Comparison of ENCODE assay signal across 21 cellular contexts in genomic region chr15:62665449-62665848, GRCh38.
A peak's percentile ranks its signal among the peaks of the same experiment; 100 is the strongest.
DNase-seq lines count a peak whose midpoint lies in the region; ATAC-seq, FAIRE-seq and TF ChIP-seq lines count a peak whose summit lies in the region.
"Had no signal": no experiment of that assay in that cellular context is flagged by ENCODE, and none has a peak within 500 bp of the region (broad histone marks: within the 10 kb centered on the region; RNA-seq: fewer than 3 reads in every experiment).

No MANE protein-coding gene starts in this region.

- no peaks in the 10 kb centered on the region for H3K79me2 ChIP-seq in GM23338 (replicated peaks; ENCODE audit: insufficient read depth)
- H3K79me2 ChIP-seq in astrocyte (ENCODE audit: insufficient read depth, low read length), result no peaks in the 10 kb centered on the region

- H3K4me3 ChIP-seq in GM23338, result no peak overlapping the region
- H3K4me3 ChIP-seq in astrocyte (ENCODE audit: insufficient read depth, low read depth, low read length), result no peak overlapping the region
- H3K4me3 ChIP-seq in fibroblast of the aortic adventitia (ENCODE audit: low read depth, low read length), result no peak overlapping the region

- H3K27me3 ChIP-seq in GM23338 (ENCODE audit: insufficient read depth), result no peaks in the 10 kb centered on the region
- no peaks in the 10 kb centered on the region for H3K27me3 ChIP-seq in astrocyte (ENCODE audit: insufficient read depth, low read length)

- no peaks in the 10 kb centered on the region for H3K4me1 ChIP-seq in GM23338 (ENCODE audit: insufficient read depth)
- H3K4me1 ChIP-seq in astrocyte (ENCODE audit: insufficient read depth, low read length), result peaks cover 10% of the 10 kb centered on the region
- H3K4me1 ChIP-seq: Caco-2 had no signal

- ATAC-seq in GM23338, result no peak
- ATAC-seq in sciatic nerve, result peak; percentile 85
- ATAC-seq in HG03439 (IDR thresholded peaks at IDR 0.05; ENCODE audit: unreplicated experiment), result no peak
- ATAC-seq in HG03135 (IDR thresholded peaks at IDR 0.05; ENCODE audit: unreplicated experiment), result no peak
- ATAC-seq: activated CD4-positive, CD25-positive, alpha-beta regulatory T cell treated with anti-CD3 and anti-CD28 coated beads, Interleukin-2, amount 50 U/mL, for 24 hours; activated CD8-positive, alpha-beta memory T cell treated with anti-CD3 and anti-CD28 coated beads, Interleukin-2, amount 10 ng/mL, durations not matched to agents 7 days and 5 days had no signal

- H3K4me3 Mint-ChIP-seq in GM23338, result no peak overlapping the region
- no peak overlapping the region for H3K4me3 Mint-ChIP-seq in astrocyte (ENCODE audit: unreplicated experiment)
- H3K4me3 Mint-ChIP-seq in activated CD4-positive, alpha-beta memory T cell treated with anti-CD3 and anti-CD28 coated beads, Interleukin-2, amount 10 ng/mL, durations not matched to agents 7 days and 5 days, result no peak overlapping the region
- no peak overlapping the region for H3K4me3 Mint-ChIP-seq in activated naive CD4-positive, alpha-beta T cell treated with anti-CD3 and anti-CD28 coated beads for 36 hours
- H3K4me3 Mint-ChIP-seq: activated CD8-positive, alpha-beta memory T cell treated with anti-CD3 and anti-CD28 coated beads, Interleukin-2, amount 10 ng/mL, durations not matched to agents 7 days and 5 days had no signal

- no peak for TF ChIP-seq CTCF in GM23338 (conservative IDR thresholded peaks at IDR 0.05; ENCODE audit: low read depth in 2 of 2)
- no peak for TF ChIP-seq CTCF in astrocyte (IDR thresholded peaks at IDR 0.05; ENCODE audit: insufficient read depth, low read depth, low read length)
- TF ChIP-seq CTCF in fibroblast of the aortic adventitia (IDR thresholded peaks at IDR 0.05; ENCODE audit: insufficient read depth, low read length), result no peak

- H3K27me3 Mint-ChIP-seq in GM23338 (ENCODE audit: insufficient read depth, low read depth, poor library complexity), result peaks cover 2% of the 10 kb centered on the region
- no peaks in the 10 kb centered on the region for H3K27me3 Mint-ChIP-seq in astrocyte (ENCODE audit: low read depth, unreplicated experiment)
- H3K27me3 Mint-ChIP-seq in activated CD4-positive, alpha-beta memory T cell treated with anti-CD3 and anti-CD28 coated beads, Interleukin-2, amount 10 ng/mL, durations not matched to agents 7 days and 5 days, result peaks cover 3% of the 10 kb centered on the region
- H3K27me3 Mint-ChIP-seq in activated naive CD4-positive, alpha-beta T cell treated with anti-CD3 and anti-CD28 coated beads for 36 hours (ENCODE audit: low read depth), result no peaks in the 10 kb centered on the region

- no peak overlapping the region; the same call in 1 of the 2 replicates for H3K27ac Mint-ChIP-seq in GM23338
- peak overlapping the region; percentile 28 for H3K27ac Mint-ChIP-seq in astrocyte (ENCODE audit: unreplicated experiment)
- H3K27ac Mint-ChIP-seq in activated CD4-positive, alpha-beta memory T cell treated with anti-CD3 and anti-CD28 coated beads, Interleukin-2, amount 10 ng/mL, durations not matched to agents 7 days and 5 days, result no peak overlapping the region
- H3K27ac Mint-ChIP-seq in activated naive CD4-positive, alpha-beta T cell treated with anti-CD3 and anti-CD28 coated beads for 36 hours, result no peak overlapping the region
- H3K27ac Mint-ChIP-seq: activated CD8-positive, alpha-beta memory T cell treated with anti-CD3 and anti-CD28 coated beads, Interleukin-2, amount 10 ng/mL, durations not matched to agents 7 days and 5 days had no signal

- intact Hi-C loops in sciatic nerve (cut with DNase I), result no loop called here
- intact Hi-C loops in activated naive CD4-positive, alpha-beta T cell treated with anti-CD3 and anti-CD28 coated beads for 36 hours (cut with micrococcal nuclease), result no loop called here

- CTCF ChIA-PET in activated CD4-positive, alpha-beta memory T cell treated with anti-CD3 and anti-CD28 coated beads, Interleukin-2, amount 10 ng/mL, durations not matched to agents 7 days and 5 days (lab: Charles Lee), result no interaction called here
- CTCF ChIA-PET in activated naive CD4-positive, alpha-beta T cell treated with anti-CD3 and anti-CD28 coated beads for 36 hours (lab: Charles Lee), result no interaction called here

- DNase-seq in GM23338 (ENCODE audit: low spot score) (peak; percentile 28), astrocyte (ENCODE audit: low read depth) (peak; percentile 39), fibroblast of the aortic adventitia (ENCODE audit: low read depth) (peak; percentile 10), sciatic nerve (ENCODE audit: low spot score) (no peak)
- DNase-seq in activated CD4-positive, alpha-beta memory T cell treated with anti-CD3 and anti-CD28 coated beads, Interleukin-2, amount 10 ng/mL, durations not matched to agents 7 days and 5 days, result no peak
- DNase-seq in activated naive CD4-positive, alpha-beta T cell treated with anti-CD3 and anti-CD28 coated beads for 36 hours, result no peak
- DNase-seq: activated CD8-positive, alpha-beta memory T cell treated with anti-CD3 and anti-CD28 coated beads, Interleukin-2, amount 10 ng/mL, durations not matched to agents 7 days and 5 days; activated effector memory CD4-positive, alpha-beta T cell treated with Interleukin-2 at 50 U/mL for 16 hours; aorta; Caco-2; left cardiac atrium; NCI-H1105 treated with DMSO at 0.1 percent for 48 hours; NCI-H2227 treated with DMSO at 0.1 percent for 48 hours; posterior cingulate gyrus; SHP77 treated with DMSO at 0.1 percent for 48 hours; stimulated activated naive CD4-positive, alpha-beta T cell treated with Interleukin-2 at 50 U/mL for 16 hours had no signal

- peaks cover 7% of the 10 kb centered on the region; the same call in 1 of the 3 replicates for H3K36me3 Mint-ChIP-seq in GM23338 (ENCODE audit: low read depth)
- peaks cover 10% of the 10 kb centered on the region for H3K36me3 Mint-ChIP-seq in astrocyte (ENCODE audit: low read depth, unreplicated experiment)
- no peaks in the 10 kb centered on the region for H3K36me3 Mint-ChIP-seq in activated CD4-positive, alpha-beta memory T cell treated with anti-CD3 and anti-CD28 coated beads, Interleukin-2, amount 10 ng/mL, durations not matched to agents 7 days and 5 days (ENCODE audit: low read depth)
- H3K36me3 Mint-ChIP-seq in activated naive CD4-positive, alpha-beta T cell treated with anti-CD3 and anti-CD28 coated beads for 36 hours (ENCODE audit: low read depth), result no peaks in the 10 kb centered on the region
- H3K36me3 Mint-ChIP-seq: activated CD8-positive, alpha-beta memory T cell treated with anti-CD3 and anti-CD28 coated beads, Interleukin-2, amount 10 ng/mL, durations not matched to agents 7 days and 5 days had no signal

- H2AFZ ChIP-seq in GM23338 (no peak overlapping the region), astrocyte (ENCODE audit: low read depth, low read length) (no peak overlapping the region)

- H4K20me1 ChIP-seq in GM23338 (replicated peaks; ENCODE audit: insufficient read depth) (no peaks in the 10 kb centered on the region), astrocyte (ENCODE audit: insufficient read depth, low read length) (no peaks in the 10 kb centered on the region)

- no peak overlapping the region for H3K4me2 ChIP-seq in GM23338
- H3K4me2 ChIP-seq in astrocyte (ENCODE audit: low read length), result peak overlapping the region; percentile 34
- H3K4me2 ChIP-seq: KMS-11 had no signal

- H3K27ac ChIP-seq in GM23338 (ENCODE audit: low read depth) (no peak overlapping the region), astrocyte (ENCODE audit: low read depth, low read length) (no peak overlapping the region)
- H3K27ac ChIP-seq: KMS-11 had no signal

- no peaks in the 10 kb centered on the region for H3K9me3 ChIP-seq in astrocyte (ENCODE audit: insufficient read depth, low read depth, low read length)
- H3K9me3 ChIP-seq: Caco-2 had no signal

- no peaks in the 10 kb centered on the region for H3F3A ChIP-seq in GM23338 (replicated peaks; ENCODE audit: low read depth)

- H3K36me3 ChIP-seq in GM23338 (ENCODE audit: insufficient read depth), result no peaks in the 10 kb centered on the region
- no peaks in the 10 kb centered on the region for H3K36me3 ChIP-seq in astrocyte (ENCODE audit: insufficient read depth, low read length)

- H3K9me3 Mint-ChIP-seq in GM23338 (no peaks in the 10 kb centered on the region; the same call in 2 of the 3 replicates), astrocyte (ENCODE audit: unreplicated experiment) (peaks cover 3% of the 10 kb centered on the region)
- no peaks in the 10 kb centered on the region for H3K9me3 Mint-ChIP-seq in activated CD4-positive, alpha-beta memory T cell treated with anti-CD3 and anti-CD28 coated beads, Interleukin-2, amount 10 ng/mL, durations not matched to agents 7 days and 5 days
- H3K9me3 Mint-ChIP-seq in activated naive CD4-positive, alpha-beta T cell treated with anti-CD3 and anti-CD28 coated beads for 36 hours, result no peaks in the 10 kb centered on the region

- POLR2A ChIA-PET in activated CD4-positive, alpha-beta memory T cell treated with anti-CD3 and anti-CD28 coated beads, Interleukin-2, amount 10 ng/mL, durations not matched to agents 7 days and 5 days (lab: Charles Lee), result no interaction called here

- no peak for FAIRE-seq in astrocyte (lab: Jason Lieb, UNC)
- FAIRE-seq: urothelium cell line had no signal

- H3K4me1 Mint-ChIP-seq in GM23338, result peaks cover 7% of the 10 kb centered on the region; the same call in 2 of the 3 replicates
- H3K4me1 Mint-ChIP-seq in astrocyte (ENCODE audit: low read depth, unreplicated experiment), result peaks cover 10% of the 10 kb centered on the region
- no peaks in the 10 kb centered on the region for H3K4me1 Mint-ChIP-seq in activated CD4-positive, alpha-beta memory T cell treated with anti-CD3 and anti-CD28 coated beads, Interleukin-2, amount 10 ng/mL, durations not matched to agents 7 days and 5 days
- no peaks in the 10 kb centered on the region for H3K4me1 Mint-ChIP-seq in activated naive CD4-positive, alpha-beta T cell treated with anti-CD3 and anti-CD28 coated beads for 36 hours (ENCODE audit: low read depth)
- H3K4me1 Mint-ChIP-seq: activated CD8-positive, alpha-beta memory T cell treated with anti-CD3 and anti-CD28 coated beads, Interleukin-2, amount 10 ng/mL, durations not matched to agents 7 days and 5 days had no signal

- no peak overlapping the region for H3K9ac ChIP-seq in astrocyte (ENCODE audit: low read length)
- H3K9ac ChIP-seq: KMS-11 had no signal

- H3K9me2 ChIP-seq in GM23338 (ENCODE audit: insufficient read depth), result 0 out of 2 replicates have a peak, but pooled peaks cover 3% of the 10 kb centered on the region

TF ChIP-seq in GM23338, 12 proteins besides CTCF, POLR2A, EP300 and RAD21 (continues in another document):
- TF ChIP-seq POLR2AphosphoS5 (IDR thresholded peaks at IDR 0.05; ENCODE audit: low read depth) (no peak), EZH2phosphoT487 (IDR thresholded peaks at IDR 0.05; ENCODE audit: unreplicated experiment) (no peak), ZNF114 (CRISPR knock-in tag; IDR thresholded peaks at IDR 0.05) (no peak)

Comparison
In these comparisons a context has a peak if more than half of its experiments do, and no peak if none do; other contexts are left out.
1. DNase-seq: peak in GM23338 (single experiment), astrocyte (single experiment) and fibroblast of the aortic adventitia (single experiment); none in sciatic nerve (single experiment), activated CD4-positive, alpha-beta memory T cell treated with anti-CD3 and anti-CD28 coated beads, Interleukin-2, amount 10 ng/mL, durations not matched to agents 7 days and 5 days (single experiment) and activated naive CD4-positive, alpha-beta T cell treated with anti-CD3 and anti-CD28 coated beads for 36 hours (single experiment).